ENCODE assay signal across 8 cellular contexts in genomic region chr12:29088611-29089219, GRCh38.
DNase-seq lines count a peak whose midpoint lies in the region; ATAC-seq and TF ChIP-seq lines count a peak whose summit lies in the region.

No MANE protein-coding gene starts in this region.

- no peaks in the 10 kb centered on the region for H3K36me3 ChIP-seq in DND-41 (ENCODE audit: insufficient read depth, low read length)
- H3K36me3 ChIP-seq in MM.1S (replicated peaks; ENCODE audit: insufficient read depth, low read length), result no peaks in the 10 kb centered on the region
- H3K36me3 ChIP-seq in liver (ENCODE audit: control insufficient read depth in 4 of 4, insufficient read depth in 3 of 4, low read depth in 1 of 4, low read length in 3 of 4), result no peaks in the 10 kb centered on the region

- no peak overlapping the region for H3K9ac ChIP-seq in DND-41 (ENCODE audit: low read depth, low read length)
- no peak overlapping the region for H3K9ac ChIP-seq in MM.1S (ENCODE audit: low read length)
- no peak overlapping the region for H3K9ac ChIP-seq in liver (ENCODE audit: low read depth in 1 of 2, low read length in 2 of 2)

- peak; percentile 75 for TF ChIP-seq CTCF in DND-41 (IDR thresholded peaks at IDR 0.05; ENCODE audit: borderline replicate concordance, extremely low read depth, low read length, poor library complexity, severe bottlenecking)
- TF ChIP-seq CTCF in MM.1S (IDR thresholded peaks at IDR 0.05; ENCODE audit: low read length), result peak; percentile 53
- TF ChIP-seq CTCF in WTC11 (IDR thresholded peaks at IDR 0.05), result no peak
- no peak for TF ChIP-seq CTCF in liver (IDR thresholded peaks at IDR 0.05; ENCODE audit: low read depth, low read length, missing input control)

- H3K27me3 ChIP-seq in DND-41 (ENCODE audit: insufficient read depth, low read length, poor library complexity) (no peaks in the 10 kb centered on the region), MM.1S (replicated peaks; ENCODE audit: insufficient read depth, low read length) (no peaks in the 10 kb centered on the region), liver (ENCODE audit: control insufficient read depth in 4 of 4, insufficient read depth in 4 of 4, low read length in 3 of 4) (peaks cover 0 to 3% (median 0%) of the 10 kb centered on the region in 4 donors)

- no peak overlapping the region for H2AFZ ChIP-seq in DND-41 (ENCODE audit: low read depth, low read length)
- H2AFZ ChIP-seq in MM.1S (ENCODE audit: low read length), result no peak overlapping the region

- peaks cover 2% of the 10 kb centered on the region; the same call in 1 of the 2 replicates for H3K4me1 Mint-ChIP-seq in WTC11

- H3K27ac Mint-ChIP-seq in WTC11, result no peak overlapping the region

- H3K9me3 ChIP-seq in DND-41 (ENCODE audit: insufficient read depth, low read length, severe bottlenecking), result peaks cover 6% of the 10 kb centered on the region
- H3K9me3 ChIP-seq in MM.1S (replicated peaks; ENCODE audit: insufficient read depth, low read length), result no peaks in the 10 kb centered on the region
- peaks cover 0 to 3% (median under 1%) of the 10 kb centered on the region in 4 donors for H3K9me3 ChIP-seq in liver (ENCODE audit: control insufficient read depth in 4 of 4, low read length in 3 of 4)

- POLR2A ChIA-PET in WTC11 (lab: Charles Lee), result no interaction called here

- H3K27ac ChIP-seq in DND-41 (ENCODE audit: low read length) (no peak overlapping the region), MM.1S (ENCODE audit: low read length) (no peak overlapping the region), liver (ENCODE audit: low read depth in 1 of 2, low read length in 2 of 2) (no peak overlapping the region)

- no peak for DNase-seq in DND-41
- peak; percentile 41 for DNase-seq in MM.1S
- DNase-seq in WTC11 (ENCODE audit: low spot score), result no peak
- DNase-seq in islet precursor cell, result no peak
- no peak for DNase-seq in activated naive CD4-positive, alpha-beta T cell (lab: John Stamatoyannopoulos, UW)
- DNase-seq in activated naive CD4-positive, alpha-beta T cell treated with Interleukin-2 at 50 U/mL for 16 hours, result no peak

- H3K4me2 ChIP-seq in DND-41 (ENCODE audit: insufficient read depth, low read length) (no peak overlapping the region), MM.1S (ENCODE audit: low read depth, low read length) (no peak overlapping the region)

- ATAC-seq in DND-41 (ENCODE audit: insufficient read depth, low read depth) (peak; percentile 60; the same call in 1 of the 3 replicates), WTC11 (0 out of 2 replicates have a peak, but pooled peaks have one; percentile 43), GM19351 (IDR thresholded peaks at IDR 0.05; ENCODE audit: unreplicated experiment) (no peak)

- CTCF ChIA-PET in WTC11 (lab: Charles Lee), result interaction anchor here (0.6 to 1.7 kb wide), 3 partner anchors 10 to 229 kb away, joined by 3 to 7 read pairs (median 3); no protein-coding TSS in a partner anchor

- H3K9me3 Mint-ChIP-seq in WTC11, result peaks cover 60% of the 10 kb centered on the region

- no peaks in the 10 kb centered on the region for H3K79me2 ChIP-seq in DND-41 (ENCODE audit: insufficient read depth, low read length)
- H3K79me2 ChIP-seq in MM.1S (ENCODE audit: low read length), result no peaks in the 10 kb centered on the region

- no peaks in the 10 kb centered on the region; the same call in 1 of the 2 replicates for H3K27me3 Mint-ChIP-seq in WTC11 (ENCODE audit: low read depth)

- H3K4me1 ChIP-seq in DND-41 (ENCODE audit: insufficient read depth, low read length), result no peaks in the 10 kb centered on the region
- no peaks in the 10 kb centered on the region for H3K4me1 ChIP-seq in MM.1S (ENCODE audit: low read length)
- no peaks in the 10 kb centered on the region for H3K4me1 ChIP-seq in liver (ENCODE audit: control insufficient read depth in 4 of 4, insufficient read depth in 4 of 4, low read length in 3 of 4)

- peak; percentile 69 to 73 for TF ChIP-seq RAD21 in liver (IDR thresholded peaks at IDR 0.05)

- peaks cover 37% of the 10 kb centered on the region for H3K36me3 Mint-ChIP-seq in WTC11

- no peak overlapping the region for H3K4me3 Mint-ChIP-seq in WTC11

- H4K20me1 ChIP-seq in DND-41 (ENCODE audit: insufficient read depth, low read length) (no peaks in the 10 kb centered on the region), MM.1S (ENCODE audit: insufficient read depth, low read length) (no peaks in the 10 kb centered on the region)

- no peaks in the 10 kb centered on the region for H3F3A ChIP-seq in MM.1S (ENCODE audit: insufficient read depth, low read length)

- no peaks in the 10 kb centered on the region for H3K9me2 ChIP-seq in MM.1S (replicated peaks; ENCODE audit: insufficient read depth, low read length)

- H3K4me3 ChIP-seq in DND-41 (ENCODE audit: low read depth in 1 of 2, low read length in 2 of 2), result no peak overlapping the region
- no peak overlapping the region for H3K4me3 ChIP-seq in MM.1S (ENCODE audit: low read length)
- no peak overlapping the region for H3K4me3 ChIP-seq in liver (ENCODE audit: low read depth in 1 of 3, low read length in 3 of 3)

TF ChIP-seq in WTC11, 78 proteins besides CTCF, POLR2A, EP300 and RAD21:
- TF ChIP-seq ZNF121 (CRISPR knock-in tag; IDR thresholded peaks at IDR 0.05), result no peak
- 0 out of 2 replicates have a peak, but pooled peaks have one; percentile 11 for TF ChIP-seq ZNF512 (CRISPR knock-in tag; IDR thresholded peaks at IDR 0.05; ENCODE audit: borderline replicate concordance)
TF ChIP-seq in WTC11: peak in this region for 1.

TF ChIP-seq in liver, 16 proteins besides CTCF, POLR2A, EP300 and RAD21:
- TF ChIP-seq SP1 (IDR thresholded peaks at IDR 0.05) (no peak), YY1 (IDR thresholded peaks at IDR 0.05) (no peak)

Comparison
In these comparisons a context has a peak if more than half of its experiments do, and no peak if none do; other contexts are left out.
1. CTCF ChIP-seq: peak in DND-41 (single experiment) and MM.1S (single experiment); none in WTC11 (single experiment) and liver (single experiment).